Comparison of ENCODE assay signal across 29 cellular contexts in genomic region chr3:192397012-192397411, GRCh38.
"Had no signal": no experiment of that assay in that cellular context is flagged by ENCODE, and none has a peak within 500 bp of the region (broad histone marks: within the 10 kb centered on the region; RNA-seq: fewer than 3 reads in every experiment).

No MANE protein-coding gene starts in this region.

- H3K36me3 Mint-ChIP-seq: stimulated activated effector memory CD8-positive, alpha-beta T cell treated with anti-CD3 and anti-CD28 coated beads, Interleukin-12 subunit alpha, Interleukin-12 subunit beta, amount 100 ng/mL, for 72 hours; stimulated activated memory B cell treated with anti-CD40 and anti-IgM and Interleukin-4, amounts not matched to agents 10 μg/mL and 1 μg/mL and 100 μg/mL, for 72 hours; stimulated activated naive B cell treated with anti-CD40 and anti-IgM and Interleukin-4, amounts not matched to agents 10 μg/mL and 1 μg/mL and 100 μg/mL, for 72 hours had no signal

- H3K27me3 Mint-ChIP-seq: stimulated activated naive B cell treated with anti-CD40 and anti-IgM and Interleukin-4, amounts not matched to agents 10 μg/mL and 1 μg/mL and 100 μg/mL, for 72 hours had no signal

- H3K4me3 ChIP-seq: stomach, suprapubic skin, testis, thoracic aorta, thyroid gland, tibial artery, tibial nerve, transverse colon, upper lobe of left lung, upper lobe of right lung, uterus, vagina had no signal

- FAIRE-seq: urothelium cell line had no signal

- ATAC-seq: stimulated activated effector memory CD8-positive, alpha-beta T cell treated with anti-CD3 and anti-CD28 coated beads, Interleukin-12 subunit alpha, Interleukin-12 subunit beta, amount 100 ng/mL, for 72 hours; stimulated activated memory B cell treated with anti-CD40 and anti-IgM and Interleukin-4, amounts not matched to agents 10 μg/mL and 1 μg/mL and 100 μg/mL, for 72 hours; stimulated activated naive B cell treated with anti-CD40 and anti-IgM and Interleukin-4, amounts not matched to agents 10 μg/mL and 1 μg/mL and 100 μg/mL, for 72 hours; stimulated activated naive CD8-positive, alpha-beta T cell treated with anti-CD3 and anti-CD28 coated beads, Interleukin-15, amount 100 ng/mL, for 72 hours; stimulated activated naive CD8-positive, alpha-beta T cell treated with anti-CD3 and anti-CD28 coated beads, Interleukin-15, Interleukin-2, amounts not matched to agents 100 U/mL and 50 U/mL, for 24 hours; upper lobe of right lung had no signal

- H3K9me3 Mint-ChIP-seq: stimulated activated memory B cell treated with anti-CD40 and anti-IgM and Interleukin-4, amounts not matched to agents 10 μg/mL and 1 μg/mL and 100 μg/mL, for 72 hours; stimulated activated naive B cell treated with anti-CD40 and anti-IgM and Interleukin-4, amounts not matched to agents 10 μg/mL and 1 μg/mL and 100 μg/mL, for 72 hours; stimulated activated naive CD8-positive, alpha-beta T cell treated with anti-CD3 and anti-CD28 coated beads, Interleukin-15, amount 100 ng/mL, for 72 hours; stimulated activated naive CD8-positive, alpha-beta T cell treated with anti-CD3 and anti-CD28 coated beads, Interleukin-15, Interleukin-2, amounts not matched to agents 100 ng/mL and 50 ng/mL, for 24 hours; type B pancreatic cell had no signal

- H3K4me3 Mint-ChIP-seq: stimulated activated effector memory CD8-positive, alpha-beta T cell treated with anti-CD3 and anti-CD28 coated beads, Interleukin-12 subunit alpha, Interleukin-12 subunit beta, amount 100 ng/mL, for 72 hours; stimulated activated memory B cell treated with anti-CD40 and anti-IgM and Interleukin-4, amounts not matched to agents 10 μg/mL and 1 μg/mL and 100 μg/mL, for 72 hours; stimulated activated naive B cell treated with anti-CD40 and anti-IgM and Interleukin-4, amounts not matched to agents 10 μg/mL and 1 μg/mL and 100 μg/mL, for 72 hours; stimulated activated naive CD8-positive, alpha-beta T cell treated with anti-CD3 and anti-CD28 coated beads, Interleukin-15, amount 100 ng/mL, for 72 hours; stimulated activated naive CD8-positive, alpha-beta T cell treated with anti-CD3 and anti-CD28 coated beads, Interleukin-15, Interleukin-2, amounts not matched to agents 100 ng/mL and 50 ng/mL, for 24 hours; type B pancreatic cell had no signal

- H3K36me3 ChIP-seq: stomach, suprapubic skin, thoracic aorta, thyroid gland, tibial artery, tibial nerve, transverse colon, upper lobe of left lung, upper lobe of right lung, uterus, vagina had no signal

- H3K4me1 Mint-ChIP-seq: stimulated activated effector memory CD8-positive, alpha-beta T cell treated with anti-CD3 and anti-CD28 coated beads, Interleukin-12 subunit alpha, Interleukin-12 subunit beta, amount 100 ng/mL, for 72 hours; stimulated activated memory B cell treated with anti-CD40 and anti-IgM and Interleukin-4, amounts not matched to agents 10 μg/mL and 1 μg/mL and 100 μg/mL, for 72 hours; stimulated activated naive B cell treated with anti-CD40 and anti-IgM and Interleukin-4, amounts not matched to agents 10 μg/mL and 1 μg/mL and 100 μg/mL, for 72 hours; stimulated activated naive CD8-positive, alpha-beta T cell treated with anti-CD3 and anti-CD28 coated beads, Interleukin-15, amount 100 ng/mL, for 72 hours had no signal

- H3K27me3 ChIP-seq: stomach, suprapubic skin, testis, thyroid gland, tibial artery, tibial nerve, transverse colon, upper lobe of left lung, upper lobe of right lung, uterus, vagina had no signal

- DNase-seq: stimulated activated CD4-positive, alpha-beta T cell treated with anti-CD3 and anti-CD28 coated beads, Interleukin-2, amount 100 ng/mL, for 48 hours; stimulated activated CD4-positive, alpha-beta T cell treated with anti-CD3 and anti-CD28 coated beads, Interleukin-4, amount 100 ng/mL, for 1 hour; stimulated activated CD4-positive, alpha-beta T cell treated with anti-CD3 and anti-CD28 coated beads, Interleukin-4, amount 100 ng/mL, for 24 hours; stimulated activated CD4-positive, alpha-beta T cell treated with anti-CD3 and anti-CD28 coated beads, Interleukin-4, amount 100 ng/mL, for 4 hours; stimulated activated CD8-positive, alpha-beta memory T cell treated with anti-CD3 and anti-CD28 coated beads, Interleukin-4, amount 100 ng/mL, for 48 hours; stimulated activated naive B cell treated with anti-CD40 and anti-IgM and Interleukin-4, amounts not matched to agents 10 μg/mL and 1 μg/mL and 100 μg/mL, for 72 hours; stimulated activated naive CD4-positive, alpha-beta T cell; stimulated activated naive CD4-positive, alpha-beta T cell treated with Interleukin-2 at 50 U/mL for 16 hours; stimulated activated naive CD8-positive, alpha-beta T cell treated with anti-CD3 and anti-CD28 coated beads, Interleukin-15, amount 100 ng/mL, for 72 hours; stimulated activated naive CD8-positive, alpha-beta T cell treated with anti-CD3 and anti-CD28 coated beads, Interleukin-15, Interleukin-2, amounts not matched to agents 100 U/mL and 50 U/mL, for 24 hours; stomach; substantia nigra; testis; thyroid gland; tibial artery; transverse colon; trophoblast cell; upper lobe of left lung; upper lobe of right lung; uterus had no signal

- H3K9me3 ChIP-seq: stomach, suprapubic skin, testis, thoracic aorta, thyroid gland, tibial artery, tibial nerve, transverse colon, upper lobe of left lung, upper lobe of right lung, uterus, vagina had no signal

- H3K27ac Mint-ChIP-seq: stimulated activated effector memory CD8-positive, alpha-beta T cell treated with anti-CD3 and anti-CD28 coated beads, Interleukin-12 subunit alpha, Interleukin-12 subunit beta, amount 100 ng/mL, for 72 hours; stimulated activated memory B cell treated with anti-CD40 and anti-IgM and Interleukin-4, amounts not matched to agents 10 μg/mL and 1 μg/mL and 100 μg/mL, for 72 hours; stimulated activated naive B cell treated with anti-CD40 and anti-IgM and Interleukin-4, amounts not matched to agents 10 μg/mL and 1 μg/mL and 100 μg/mL, for 72 hours; stimulated activated naive CD8-positive, alpha-beta T cell treated with anti-CD3 and anti-CD28 coated beads, Interleukin-15, amount 100 ng/mL, for 72 hours; stimulated activated naive CD8-positive, alpha-beta T cell treated with anti-CD3 and anti-CD28 coated beads, Interleukin-15, Interleukin-2, amounts not matched to agents 100 ng/mL and 50 ng/mL, for 24 hours; type B pancreatic cell had no signal

- H3K27ac ChIP-seq: stomach, suprapubic skin, testis, thoracic aorta, thyroid gland, tibial artery, tibial nerve, transverse colon, upper lobe of left lung, upper lobe of right lung, uterus, vagina had no signal

- H3K4me1 ChIP-seq: stomach, suprapubic skin, testis, thyroid gland, tibial artery, tibial nerve, transverse colon, upper lobe of left lung, upper lobe of right lung, uterus, vagina had no signal
